19 cellular contexts compared by ENCODE assay signal in the genomic region with DNA sequence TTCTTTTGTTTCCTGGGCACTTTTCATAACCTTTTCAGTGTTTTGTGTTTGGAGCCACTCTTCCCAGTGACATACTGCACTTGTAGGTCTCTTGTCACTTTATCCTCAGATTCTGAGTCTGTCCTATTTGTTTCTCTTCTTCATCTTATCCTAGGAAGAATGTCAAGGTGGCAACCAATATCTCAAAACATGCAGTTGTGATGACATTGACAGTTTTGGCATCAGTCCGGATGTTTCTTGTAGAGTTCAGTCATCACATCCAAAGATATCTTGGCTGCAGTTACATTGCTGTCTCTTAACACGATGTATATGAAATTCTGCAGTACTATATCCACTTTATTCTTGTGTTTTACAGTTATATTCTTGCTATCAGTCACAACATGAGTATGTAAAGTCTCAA. TPM values are rescaled to one million over a fixed set of nuclear protein-coding genes. Genes with fewer than 3 reads are reported as not detected.
DNase-seq lines count a peak whose midpoint lies in the region; ATAC-seq, FAIRE-seq and TF ChIP-seq lines count a peak whose summit lies in the region.
"Had no signal": no experiment of that assay in that cellular context is flagged by ENCODE, and none has a peak within 500 bp of the region (broad histone marks: within the 10 kb centered on the region; RNA-seq: fewer than 3 reads in every experiment).

No MANE protein-coding gene starts in this region.

- peaks cover 4 to 7% of the 10 kb centered on the region in 2 experiments; a peak in 3 of 5 replicates for H3K4me1 ChIP-seq in K562 (replicated peaks in 1 of 2; ENCODE audit: control insufficient read depth in 2 of 2, insufficient read depth in 2 of 2, low read length in 2 of 2)

- H3K27me3 ChIP-seq in CD4-positive, alpha-beta T cell (ENCODE audit: control insufficient read depth, insufficient read depth, low read length), result no peaks in the 10 kb centered on the region
- H3K27me3 ChIP-seq in K562 (ENCODE audit: control insufficient read depth in 2 of 2, insufficient read depth in 2 of 2, low read length in 2 of 2), result no peaks in the 10 kb centered on the region

- no peak overlapping the region for H2AFZ ChIP-seq in K562 (ENCODE audit: low read depth, low read length)

- peaks cover 3% of the 10 kb centered on the region for H3K9me1 ChIP-seq in K562 (ENCODE audit: control insufficient read depth, insufficient read depth, low read length)

- BruUV-seq in K562 (replicated peaks; lab: Mats Ljungman, UMichigan), result no TSS peak

- no peak for TF ChIP-seq POLR2A in K562 (conservative IDR thresholded peaks at IDR 0.05)

- H3K27ac Mint-ChIP-seq in CD4-positive, alpha-beta T cell, result peak overlapping the region; percentile 9
- H3K27ac Mint-ChIP-seq in nephron progenitor cell, result peak overlapping the region; percentile 56
- H3K27ac Mint-ChIP-seq: IgD-negative memory B cell had no signal

- ATAC-seq in CD4-positive, alpha-beta T cell (ENCODE audit: poor library complexity), result no peak
- ATAC-seq in K562, result no peak
- ATAC-seq: PC-3 had no signal

- H3K4me2 ChIP-seq in K562 (ENCODE audit: insufficient read depth, low read length), result no peak overlapping the region

- H3K4me1 Mint-ChIP-seq in CD4-positive, alpha-beta T cell (ENCODE audit: low read depth), result peaks cover 75% of the 10 kb centered on the region
- peaks cover 49% of the 10 kb centered on the region for H3K4me1 Mint-ChIP-seq in nephron progenitor cell

- H3K9ac ChIP-seq in K562 (ENCODE audit: insufficient read depth in 1 of 2, low read depth in 2 of 2, low read length in 2 of 2), result no peak overlapping the region

- no peak overlapping the region for H3K27ac ChIP-seq in CD4-positive, alpha-beta T cell (ENCODE audit: low read depth, low read length)
- no peak overlapping the region for H3K27ac ChIP-seq in K562 (ENCODE audit: extremely low read depth, low read depth, low read length)
- H3K27ac ChIP-seq: RWPE1 had no signal

- in situ Hi-C loops in K562 (cut with MboI) (no loop called here), G401 (cut with HindIII; ENCODE audit: low sequenced_read_pairs) (no loop called here)

- peak overlapping the region; percentile 3 for H3K4me3 Mint-ChIP-seq in CD4-positive, alpha-beta T cell
- peak overlapping the region; percentile 2 for H3K4me3 Mint-ChIP-seq in nephron progenitor cell
- H3K4me3 Mint-ChIP-seq: H9 had no signal

- peaks cover 33% of the 10 kb centered on the region for H3K36me3 ChIP-seq in K562 (ENCODE audit: control insufficient read depth, insufficient read depth, low read length)

- intact Hi-C loops in CD4-positive, alpha-beta T cell (cut with DNase I, micrococcal nuclease), result no loop called here
- intact Hi-C loops in K562 (cut with micrococcal nuclease), result no loop called here

- H3K4me3 ChIP-seq in K562, result no peak overlapping the region

- 11% methylated on average over 2 of the region's 2 CpGs for WGBS in K562 (ENCODE audit: insufficient coverage, low coverage, missing lambda C conversion rate)

- peaks cover 25% of the 10 kb centered on the region for H3K36me3 Mint-ChIP-seq in CD4-positive, alpha-beta T cell (ENCODE audit: low read depth)
- H3K36me3 Mint-ChIP-seq in nephron progenitor cell (ENCODE audit: low read depth), result peaks cover 74% of the 10 kb centered on the region

- POLR2A ChIA-PET in CD4-positive, alpha-beta T cell (lab: Charles Lee), result interaction anchor here (0.9 kb wide), 1 partner anchor 37 kb away, joined by 3 read pairs; no protein-coding TSS in a partner anchor
- POLR2A ChIA-PET in K562 (lab: Yijun Ruan, JAX), result interaction anchor here (0.7 to 1.0 kb wide), 3 partner anchors 13 to 707 kb away, joined by 3 to 6 read pairs (median 3); no protein-coding TSS in a partner anchor

- no peak for TF ChIP-seq EP300 in K562 (IDR thresholded peaks at IDR 0.05; ENCODE audit: low read length)

- FAIRE-seq in HTR-8/SVneo (lab: Jason Lieb, UNC) (peak; percentile 66), K562 (lab: Jason Lieb, UNC) (peak; percentile 11)

- H3K27me3 Mint-ChIP-seq in CD4-positive, alpha-beta T cell, result no peaks in the 10 kb centered on the region
- no peaks in the 10 kb centered on the region for H3K27me3 Mint-ChIP-seq in nephron progenitor cell (ENCODE audit: low read depth, poor library complexity)
- H3K27me3 Mint-ChIP-seq: IgD-negative memory B cell had no signal

- CTCF ChIA-PET in CD4-positive, alpha-beta T cell (lab: Charles Lee), result interaction anchor here (1.5 to 2.3 kb wide), 3 partner anchors 13 to 243 kb away, joined by 3 to 9 read pairs (median 3); no protein-coding TSS in a partner anchor
- CTCF ChIA-PET in K562 (lab: Yijun Ruan, JAX; ENCODE audit: low intra/inter-chr PET ratio), result no interaction called here

- no peaks in the 10 kb centered on the region for H3K9me3 ChIP-seq in CD4-positive, alpha-beta T cell (ENCODE audit: control insufficient read depth, low read length)
- peaks cover 3% of the 10 kb centered on the region; the same call in 1 of the 2 replicates for H3K9me3 ChIP-seq in K562 (replicated peaks; ENCODE audit: control insufficient read depth, insufficient read depth, low read depth, low read length)

- H3K9me3 Mint-ChIP-seq in CD4-positive, alpha-beta T cell, result no peaks in the 10 kb centered on the region
- H3K9me3 Mint-ChIP-seq in nephron progenitor cell, result peaks cover 19% of the 10 kb centered on the region
- H3K9me3 Mint-ChIP-seq: H9, IgD-negative memory B cell had no signal

- no peak for DNase-seq in CD4-positive, alpha-beta T cell
- DNase-seq in HTR-8/SVneo (ENCODE audit: insufficient read length, low spot score), result no peak
- no peak for DNase-seq in K562 (ENCODE audit: extremely low read depth in 1 of 4, low spot score in 3 of 4)
- no peak for DNase-seq in nephron progenitor cell
- no peak for DNase-seq in HuH-7.5 (ENCODE audit: low spot score)
- DNase-seq in G401 (ENCODE audit: low spot score), result no peak
- DNase-seq in mesenteric fat pad (ENCODE audit: low spot score), result no peak
- DNase-seq: Calu3, DMS53, H9, MV-4-11, NCI-H1417, NCI-H2029, NCI-H2171, NCI-H510A, NCI-H82, PC-3 had no signal

- peaks cover 99% of the 10 kb centered on the region for H3K79me2 ChIP-seq in K562 (ENCODE audit: control insufficient read depth, insufficient read depth, low read length)

- TF ChIP-seq RAD21 in K562 (CRISPR knock-in tag; conservative IDR thresholded peaks at IDR 0.05 in 1 of 2, IDR thresholded peaks at IDR 0.05 in 1 of 2), result no peak

- H4K20me1 ChIP-seq in K562 (replicated peaks; ENCODE audit: control insufficient read depth, insufficient read depth, low read length), result peaks cover 29% of the 10 kb centered on the region; the same call in 1 of the 2 replicates

- no peak for TF ChIP-seq CTCF in CD4-positive, alpha-beta T cell (IDR thresholded peaks at IDR 0.05)
- TF ChIP-seq CTCF in K562 (IDR thresholded peaks at IDR 0.05 in 2 of 3, conservative IDR thresholded peaks at IDR 0.05 in 1 of 3; ENCODE audit: insufficient read depth in 2 of 3, low read depth in 1 of 3, low read length in 3 of 3) (no peak), nephron progenitor cell (IDR thresholded peaks at IDR 0.05) (no peak)

TF ChIP-seq in K562, 482 proteins besides CTCF, POLR2A, EP300 and RAD21:
- TF ChIP-seq ZNF57 (CRISPR knock-in tag; IDR thresholded peaks at IDR 0.05), result no peak
- TF ChIP-seq ZNF316 (IDR thresholded peaks at IDR 0.05), result peak; percentile 32; the same call in 1 of the 2 replicates
- no peak for TF ChIP-seq OTX1 (CRISPR knock-in tag; IDR thresholded peaks at IDR 0.05)
- no peak for TF ChIP-seq PTTG1 (tag; IDR thresholded peaks at IDR 0.05; ENCODE audit: low read depth)
- TF ChIP-seq ARID1B (IDR thresholded peaks at IDR 0.05), result no peak
TF ChIP-seq in K562: peak in this region for 1.

RNA-seq across cellular contexts. Expression of gene ADIPOR2, which starts 6.4 kb away (rescaled TPM):
- total RNA-seq in CD4-positive, alpha-beta T cell, result 10 to 100 TPM; 12.5 to 12.6 TPM
- 43.4 and 113 TPM in 2 replicates for total RNA-seq in K562 (2011; cell fraction: chromatin; rRNA removed; ENCODE audit: low replicate concordance)
- 28.3 and 33.6 TPM in 2 replicates for total RNA-seq in K562 (2011; cell fraction: nucleolus; rRNA removed)
- total RNA-seq in K562 (2011; cell fraction: nucleoplasm; rRNA removed), result 69.6 and 116 TPM in 2 replicates
- 22.8 and 23.2 TPM in 2 replicates for total RNA-seq in K562 (2014; rRNA removed)
- total RNA-seq in K562 (2014; rRNA removed; fragmentation: Illumina TruSeq; extraction: Trizol), result 58.8 and 62.4 TPM in 2 replicates
- total RNA-seq in K562 (2015; rRNA removed; fragmentation: Illumina TruSeq; extraction: Trizol), result 42.0 and 46.0 TPM in 2 replicates
- total RNA-seq in K562 (2021), result 50.9 and 59.1 TPM in 2 replicates
- 39.2 and 63.5 TPM in 2 replicates for polyA plus RNA-seq in K562 (2011; rRNA removed)
- polyA plus RNA-seq in K562 (2011; cell fraction: cytosol; rRNA removed), result 25.2 and 37.9 TPM in 2 replicates
- polyA plus RNA-seq in K562 (2011; cell fraction: nucleus; rRNA removed), result 26.1 and 34.1 TPM in 2 replicates
- polyA plus RNA-seq in K562 (2012), result 38.7 and 40.1 TPM in 2 replicates
- polyA plus RNA-seq in K562 (2014; fragmentation: Illumina TruSeq; extraction: Trizol), result 51.3 and 56.8 TPM in 2 replicates
- polyA plus RNA-seq in K562 (2014; fragmentation: Nextera tagmentation; extraction: Ambion mirVana), result 10 to 100 TPM; 10.9 to 15.6 TPM
- polyA plus RNA-seq in K562 (2014; rRNA removed), result 39.4 and 40.2 TPM in 2 replicates
- 51.2 and 62.6 TPM in 2 replicates for polyA minus RNA-seq in K562 (2011; rRNA and poly(A)+ RNA removed)
- 21.6 and 24.5 TPM in 2 replicates for polyA minus RNA-seq in K562 (2011; cell fraction: cytosol; rRNA and poly(A)+ RNA removed)
- 16.8 and 23.4 TPM in 2 replicates for polyA minus RNA-seq in K562 (2011; cell fraction: nucleus; rRNA and poly(A)+ RNA removed)
- total RNA-seq in G401 (2014; rRNA removed; shearing (Covaris generic)), result 36.2 and 46.7 TPM in 2 replicates
- total RNA-seq in mesenteric fat pad, result 119 TPM
